12 cellular contexts compared by ENCODE assay signal in genomic region chr21:45975017-45975595, GRCh38. TPM values are rescaled to one million over a fixed set of nuclear protein-coding genes. Genes with fewer than 3 reads are reported as not detected.
DNase-seq lines count a peak whose midpoint lies in the region; TF ChIP-seq lines count a peak whose summit lies in the region.
"Had no signal": no experiment of that assay in that cellular context is flagged by ENCODE, and none has a peak within 500 bp of the region (broad histone marks: within the 10 kb centered on the region; RNA-seq: fewer than 3 reads in every experiment).

No MANE protein-coding gene starts in this region.

- H2AK5ac ChIP-seq in mesendoderm (ENCODE audit: low read length): peak overlapping the region; percentile 95

- H3K9me3 ChIP-seq in duodenal mucosa (ENCODE audit: control insufficient read depth in 1 of 2, low read length in 2 of 2) (no peaks in the 10 kb centered on the region), tibial artery (no peaks in the 10 kb centered on the region)
- H3K9me3 ChIP-seq: neutrophil had no signal

- H3K27ac ChIP-seq in duodenal mucosa (ENCODE audit: low read depth, low read length) (peak overlapping the region; percentile 77), mesendoderm (ENCODE audit: low read depth, low read length) (peak overlapping the region; percentile 100), tibial artery (peak overlapping the region; percentile 93 to 95)
- H3K27ac ChIP-seq: 22Rv1, neutrophil had no signal

- peak overlapping the region; percentile 100 for H2BK5ac ChIP-seq in mesendoderm (ENCODE audit: low read length)

- peak overlapping the region; percentile 16 for H4K8ac ChIP-seq in mesendoderm (ENCODE audit: low read depth, low read length)

- H4K5ac ChIP-seq in mesendoderm (ENCODE audit: low read length): peak overlapping the region; percentile 21

- H2BK120ac ChIP-seq in mesendoderm (ENCODE audit: low read depth, low read length): peak overlapping the region; percentile 98

- H3K4me3 ChIP-seq in duodenal mucosa (ENCODE audit: low read depth in 1 of 2, low read length in 2 of 2) (no peak overlapping the region), mesendoderm (ENCODE audit: low read length) (peak overlapping the region; percentile 39), tibial artery (peak overlapping the region; percentile 48 to 59)

- H3K56ac ChIP-seq in mesendoderm (ENCODE audit: low read length): peak overlapping the region; percentile 100

- H3K79me2 ChIP-seq in mesendoderm (ENCODE audit: control insufficient read depth, insufficient read depth, low read length): no peaks in the 10 kb centered on the region

- H3K79me1 ChIP-seq in mesendoderm (ENCODE audit: low read length): no peaks in the 10 kb centered on the region

- no peak overlapping the region for H2BK15ac ChIP-seq in mesendoderm (replicated peaks; ENCODE audit: low read depth)

- H3K4me1 ChIP-seq in duodenal mucosa (ENCODE audit: control insufficient read depth in 1 of 2, insufficient read depth in 2 of 2, low read length in 2 of 2) (peaks cover 8 to 20% of the 10 kb centered on the region in 2 donors), mesendoderm (ENCODE audit: control insufficient read depth, low read depth, low read length) (peaks cover 4% of the 10 kb centered on the region), tibial artery (peaks cover 8 to 75% (median 62%) of the 10 kb centered on the region in 4 donors)

- DNase-seq in DMS 273 (lab: John Stamatoyannopoulos, UW; ENCODE audit: unreplicated experiment) (peak; percentile 25), DMS 273 treated with DMSO at 0.1 percent for 48 hours (lab: John Stamatoyannopoulos, UW) (no peak), mesendoderm (peak; percentile 87), tibial artery (peak; percentile 67 to 85), foreskin melanocyte (no peak), NCI-H1105 treated with DMSO at 0.1 percent for 48 hours (lab: John Stamatoyannopoulos, UW) (no peak)
- no peak for DNase-seq in stimulated activated CD4-positive, alpha-beta T cell treated with anti-CD3 and anti-CD28 coated beads, Interleukin-12 subunit alpha, Interleukin-12 subunit beta, amount 100 ng/mL, for 4 hours
- DNase-seq: activated naive CD4-positive, alpha-beta T cell treated with anti-CD3 and anti-CD28 coated beads, Interleukin-2, amount 50 U/mL, for 16 hours; NCI-H510A treated with DMSO at 0.1 percent for 48 hours had no signal

- H3K4me2 ChIP-seq in mesendoderm (ENCODE audit: low read length): peak overlapping the region; percentile 95

- H3K27me3 ChIP-seq in duodenal mucosa (ENCODE audit: control insufficient read depth in 1 of 2, insufficient read depth in 2 of 2, low read length in 2 of 2) (peaks cover 31 to 36% of the 10 kb centered on the region in 2 donors), mesendoderm (ENCODE audit: insufficient read depth, low read length, poor library complexity) (no peaks in the 10 kb centered on the region), tibial artery (no peaks in the 10 kb centered on the region)

- peak overlapping the region; percentile 99 for H3K18ac ChIP-seq in mesendoderm (ENCODE audit: low read length)

- peak overlapping the region; percentile 100 for H3K23ac ChIP-seq in mesendoderm (ENCODE audit: low read length)

- peak overlapping the region in 1 of 2 donors; percentile 16 for H3K9ac ChIP-seq in duodenal mucosa (ENCODE audit: low read depth in 1 of 2, low read length in 2 of 2)
- H3K9ac ChIP-seq in mesendoderm (ENCODE audit: low read length): peak overlapping the region; percentile 98

- H3K36me3 ChIP-seq in duodenal mucosa (ENCODE audit: control insufficient read depth in 1 of 2, insufficient read depth in 2 of 2, low read length in 2 of 2): no peaks in the 10 kb centered on the region
- no peaks in the 10 kb centered on the region for H3K36me3 ChIP-seq in mesendoderm (ENCODE audit: control insufficient read depth, insufficient read depth, low read length)
- no peaks in the 10 kb centered on the region for H3K36me3 ChIP-seq in tibial artery
- H3K36me3 ChIP-seq: neutrophil had no signal

- TF ChIP-seq CTCF in tibial artery (IDR thresholded peaks at IDR 0.05): no peak

- intact Hi-C loops in tibial artery (cut with DNase I; ENCODE audit: low total_unique reads): no loop called here

- WGBS in mesendoderm (ENCODE audit: extremely low coverage, insufficient coverage, low lambda C conversion rate): no CpG with 5 or more reads among the region's 30 CpGs

- peak overlapping the region; percentile 99 for H3K4ac ChIP-seq in mesendoderm (ENCODE audit: low read depth, low read length)

RNA-seq across cellular contexts. Expression of gene COL6A1, which starts 6.5 kb away (rescaled TPM):
- polyA plus RNA-seq in mesendoderm (2013, experiment 1 of 2): 187 TPM
- 175 TPM for polyA plus RNA-seq in mesendoderm (2013, experiment 2 of 2)

Comparison
In these comparisons a context has a peak if more than half of its experiments do, and no peak if none do; other contexts are left out.
1. DNase-seq: peak in DMS 273 (single experiment), mesendoderm (single experiment) and tibial artery (2 of 2); none in DMS 273 treated with DMSO at 0.1 percent for 48 hours (single experiment), foreskin melanocyte (single experiment), NCI-H1105 treated with DMSO at 0.1 percent for 48 hours (single experiment) and stimulated activated CD4-positive, alpha-beta T cell treated with anti-CD3 and anti-CD28 coated beads, Interleukin-12 subunit alpha, Interleukin-12 subunit beta, amount 100 ng/mL, for 4 hours (single experiment).
2. H3K4me3 ChIP-seq: peak in mesendoderm (single experiment) and tibial artery (2 of 2); none in duodenal mucosa (0 of 2).
3. Peak in every context shown above with its lines, with median percentiles within 50 percentile points of each other: H3K27ac ChIP-seq.